Comparison of ENCODE assay signal across 12 cellular contexts in genomic region chr15:95559875-95560394, GRCh38.
DNase-seq lines count a peak whose midpoint lies in the region; TF ChIP-seq lines count a peak whose summit lies in the region.
"Had no signal": no experiment of that assay in that cellular context is flagged by ENCODE, and none has a peak within 500 bp of the region (broad histone marks: within the 10 kb centered on the region; RNA-seq: fewer than 3 reads in every experiment).

No MANE protein-coding gene starts in this region.

- H3K4me3 ChIP-seq in fibroblast of the aortic adventitia (ENCODE audit: low read depth, low read length), result no peak overlapping the region
- H3K4me3 ChIP-seq: GM23338, psoas muscle had no signal

- peak; percentile 1 for DNase-seq in activated T-cell treated with anti-CD3 and anti-CD28 coated beads for 48 hours (ENCODE audit: low read depth)
- DNase-seq in activated T-cell treated with anti-CD3 and anti-CD28 coated beads, Interleukin-2, amount 50 U/mL, for 48 hours, result no peak
- DNase-seq in SK-MEL-5 (ENCODE audit: low read depth, low spot score), result peak; percentile 34
- peak; percentile 95 for DNase-seq in fibroblast of the aortic adventitia (ENCODE audit: low read depth)
- peak; percentile 77 for DNase-seq in stromal cell of bone marrow (ENCODE audit: low read depth)
- DNase-seq in hypothalamus (lab: John Stamatoyannopoulos, UW), result no peak
- no peak for DNase-seq in activated gamma-delta T cell treated with Interleukin-2 at 50 U/mL for 16 hours
- no peak for DNase-seq in NCI-H1092 (lab: John Stamatoyannopoulos, UW)
- DNase-seq: activated CD4-positive, alpha-beta T cell treated with anti-CD3 and anti-CD28 coated beads for 4 hours; anterior cingulate cortex; psoas muscle had no signal

- in situ Hi-C loops in SK-MEL-5 (cut with HindIII; ENCODE audit: low pct_unique_long_range_greater_than_20kb, low sequenced_read_pairs), result no loop called here

- TF ChIP-seq CTCF in fibroblast of the aortic adventitia (IDR thresholded peaks at IDR 0.05; ENCODE audit: insufficient read depth, low read length), result no peak

Comparison
In these comparisons a context has a peak if more than half of its experiments do, and no peak if none do; other contexts are left out.
1. DNase-seq: peak in activated T-cell treated with anti-CD3 and anti-CD28 coated beads for 48 hours (single experiment), SK-MEL-5 (single experiment), fibroblast of the aortic adventitia (single experiment) and stromal cell of bone marrow (single experiment); none in activated T-cell treated with anti-CD3 and anti-CD28 coated beads, Interleukin-2, amount 50 U/mL, for 48 hours (0 of 2), hypothalamus (0 of 51), activated gamma-delta T cell treated with Interleukin-2 at 50 U/mL for 16 hours (single experiment) and NCI-H1092 (single experiment).